Comparison of ENCODE assay signal across 8 cellular contexts in genomic region chrX:12970691-12971202, GRCh38. TPM values are rescaled to one million over a fixed set of nuclear protein-coding genes. Genes with fewer than 3 reads are reported as not detected.
DNase-seq lines count a peak whose midpoint lies in the region; ATAC-seq, FAIRE-seq and TF ChIP-seq lines count a peak whose summit lies in the region.

No MANE protein-coding gene starts in this region.

- H3K36me3 ChIP-seq in SK-N-SH (replicated peaks in 1 of 2; ENCODE audit: control insufficient read depth in 1 of 2, insufficient read depth in 2 of 2, low read length in 1 of 2) (peaks cover 0 to 7% of the 10 kb centered on the region in 2 experiments), left lung (no peaks in the 10 kb centered on the region)

- peak overlapping the region; percentile 76; the same call in 1 of the 2 replicates for H2AFZ ChIP-seq in SK-N-SH (ENCODE audit: low read depth)

- DNase-seq in AG04450 (ENCODE audit: low read depth, low spot score) = no peak
- no peak for DNase-seq in GM19239 (ENCODE audit: insufficient read length, low spot score)
- no peak for DNase-seq in SK-N-SH
- peak; percentile 70 for DNase-seq in cerebellar cortex (ENCODE audit: low spot score)
- DNase-seq in left lung = no peak
- peak in 30 of 49 donors; percentile 1 to 53 (median 14) for DNase-seq in substantia nigra (lab: John Stamatoyannopoulos, UW)
- no peak for DNase-seq in 8988T
- no peak for DNase-seq in NCI-H774 (lab: John Stamatoyannopoulos, UW)

- TF ChIP-seq CTCF in AG04450 (IDR thresholded peaks at IDR 0.05; ENCODE audit: low read depth, low read length) (peak; percentile 42), SK-N-SH (IDR thresholded peaks at IDR 0.05) (peak; percentile 63), left lung (IDR thresholded peaks at IDR 0.05) (peak in 1 of 2 donors; percentile 25)

- POLR2A ChIA-PET in AG04450 (lab: Yijun Ruan, JAX) (interaction anchor here (0.8 kb wide), 1 partner anchor 517 kb away, joined by 3 read pairs; no protein-coding TSS in a partner anchor), SK-N-SH (lab: Yijun Ruan, JAX) (no interaction called here)

- H3K9me3 ChIP-seq in AG04450 (ENCODE audit: control insufficient read depth, insufficient read depth, low read length) (no peaks in the 10 kb centered on the region; the same call in 1 of the 2 replicates), SK-N-SH (no peaks in the 10 kb centered on the region), left lung (no peaks in the 10 kb centered on the region)

- H3K4me3 ChIP-seq in AG04450 (ENCODE audit: low read depth, low read length) (no peak overlapping the region), SK-N-SH (ENCODE audit: low read depth in 2 of 2, low read length in 1 of 2) (no peak overlapping the region; a peak in 1 of 4 replicates), left lung (no peak overlapping the region)

- peak overlapping the region; percentile 31 for H3K27ac ChIP-seq in AG04450 (ENCODE audit: low read depth, low read length)
- peak overlapping the region in 1 of 2 experiments; percentile 78; a peak in 2 of 4 replicates for H3K27ac ChIP-seq in SK-N-SH (ENCODE audit: low read depth in 2 of 2, low read length in 1 of 2)
- H3K27ac ChIP-seq in left lung = peak overlapping the region; percentile 57 to 98
- H3K27ac ChIP-seq in substantia nigra (ENCODE audit: low read depth, low read length, poor library complexity, severe bottlenecking) = peak overlapping the region; percentile 60

- H3K9ac ChIP-seq in SK-N-SH = peak overlapping the region; percentile 63; the same call in 1 of the 2 replicates

- no peaks in the 10 kb centered on the region for H3K27me3 ChIP-seq in AG04450 (ENCODE audit: control insufficient read depth, insufficient read depth, low read length)
- no peaks in the 10 kb centered on the region for H3K27me3 ChIP-seq in SK-N-SH (ENCODE audit: insufficient read depth)
- H3K27me3 ChIP-seq in left lung = peaks cover 0 to 5% of the 10 kb centered on the region in 2 donors

- TF ChIP-seq EP300 in SK-N-SH (IDR thresholded peaks at IDR 0.05; ENCODE audit: borderline replicate concordance in 1 of 2, low read depth in 1 of 2, low read length in 1 of 2) = no peak

- H3F3A ChIP-seq in SK-N-SH (replicated peaks; ENCODE audit: insufficient read depth) = peaks cover 26% of the 10 kb centered on the region

- peak; percentile 27 for ATAC-seq in left lung

- H3K79me2 ChIP-seq in SK-N-SH (ENCODE audit: insufficient read depth) = peaks cover 24% of the 10 kb centered on the region

- no peaks in the 10 kb centered on the region for H3K9me2 ChIP-seq in SK-N-SH

- FAIRE-seq in GM19239 (lab: Jason Lieb, UNC) = peak; percentile 90

- 52% methylated on average over 11 of the region's 11 CpGs for WGBS in SK-N-SH (ENCODE audit: low lambda C conversion rate)

- H3K4me2 ChIP-seq in SK-N-SH = peak overlapping the region; percentile 68

- TF ChIP-seq RAD21 in SK-N-SH (IDR thresholded peaks at IDR 0.05; ENCODE audit: low read length) = peak; percentile 65

- intact Hi-C loops in left lung (cut with DNase I) = loop anchor here in 1 of 2 donors (10.0 kb wide), 1 partner anchor 124 kb away; no protein-coding TSS in a partner anchor

- H3K4me1 ChIP-seq in SK-N-SH (ENCODE audit: control insufficient read depth in 1 of 2, insufficient read depth in 2 of 2, low read depth in 1 of 2, low read length in 1 of 2) = peaks cover 0 to 12% of the 10 kb centered on the region in 2 experiments; a peak in 2 of 4 replicates
- peaks cover 0 to 38% of the 10 kb centered on the region in 2 donors for H3K4me1 ChIP-seq in left lung

- H4K20me1 ChIP-seq in SK-N-SH (ENCODE audit: insufficient read depth) = peaks cover 7% of the 10 kb centered on the region; the same call in 1 of the 2 replicates

- CTCF ChIA-PET in AG04450 (lab: Charles Lee) = interaction anchor here (0.7 to 2.0 kb wide), 5 partner anchors 24 to 536 kb away, joined by 3 to 7 read pairs (median 4); no protein-coding TSS in a partner anchor
- CTCF ChIA-PET in SK-N-SH (lab: Yijun Ruan, JAX) = interaction anchor here (0.8 to 1.0 kb wide), 2 partner anchors 517 to 519 kb away, joined by 3 to 5 read pairs; no protein-coding TSS in a partner anchor

TF ChIP-seq in SK-N-SH, 30 proteins besides CTCF, POLR2A, EP300 and RAD21:
- TF ChIP-seq, protein P1, sequence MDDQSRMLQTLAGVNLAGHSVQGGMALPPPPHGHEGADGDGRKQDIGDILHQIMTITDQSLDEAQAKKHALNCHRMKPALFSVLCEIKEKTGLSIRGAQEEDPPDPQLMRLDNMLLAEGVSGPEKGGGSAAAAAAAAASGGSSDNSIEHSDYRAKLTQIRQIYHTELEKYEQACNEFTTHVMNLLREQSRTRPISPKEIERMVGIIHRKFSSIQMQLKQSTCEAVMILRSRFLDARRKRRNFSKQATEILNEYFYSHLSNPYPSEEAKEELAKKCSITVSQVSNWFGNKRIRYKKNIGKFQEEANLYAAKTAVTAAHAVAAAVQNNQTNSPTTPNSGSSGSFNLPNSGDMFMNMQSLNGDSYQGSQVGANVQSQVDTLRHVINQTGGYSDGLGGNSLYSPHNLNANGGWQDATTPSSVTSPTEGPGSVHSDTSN (IDR thresholded peaks at IDR 0.05) = no peak
- peak; percentile 47 for TF ChIP-seq SMC3 (IDR thresholded peaks at IDR 0.05; ENCODE audit: low read depth, low read length)

RNA-seq across cellular contexts. Expression of gene TMSB4X, which starts 4.2 kb away (rescaled TPM):
- polyA plus RNA-seq in AG04450 (2011; rRNA removed) (6,551 and 6,856 TPM in 2 replicates), SK-N-SH (2012; rRNA removed) (4,830 and 10,669 TPM in 2 replicates)
- polyA minus RNA-seq in AG04450 (2011; rRNA and poly(A)+ RNA removed) = 2,637 and 2,670 TPM in 2 replicates
- polyA plus RNA-seq in SK-N-SH (2012; cell fraction: cytosol; rRNA removed) = 11,345 and 16,426 TPM in 2 replicates
- 2,546 and 2,555 TPM in 2 replicates for polyA plus RNA-seq in SK-N-SH (2012; cell fraction: nucleus; rRNA removed)
- total RNA-seq in left lung = 1,000 to 10,000 TPM; 4,574 to 4,791 TPM

Comparison
In these comparisons a context has a peak if more than half of its experiments do, and no peak if none do; other contexts are left out.
1. DNase-seq: peak in cerebellar cortex (single experiment) and substantia nigra (30 of 49); none in AG04450 (single experiment), GM19239 (single experiment), SK-N-SH (single experiment), left lung (0 of 2), 8988T (single experiment) and NCI-H774 (single experiment).